In genomic region chrX:19991350-19991718, GRCh38 we compare ENCODE assay signal across 8 cellular contexts. TPM values are rescaled to one million over a fixed set of nuclear protein-coding genes. Genes with fewer than 3 reads are reported as not detected.
DNase-seq lines count a peak whose midpoint lies in the region; ATAC-seq and TF ChIP-seq lines count a peak whose summit lies in the region.

No MANE protein-coding gene starts in this region.

- peaks cover 0 to 15% of the 10 kb centered on the region in 2 donors for H3K27me3 Mint-ChIP-seq in T-cell
- H3K27me3 Mint-ChIP-seq in stimulated activated naive B cell treated with anti-CD40 and anti-IgM and Interleukin-4, amounts not matched to agents 10 μg/mL and 1 μg/mL and 100 μg/mL, for 72 hours: peaks cover 0 to 4% of the 10 kb centered on the region in 2 donors

- H3K9me3 Mint-ChIP-seq in T-cell: no peaks in the 10 kb centered on the region
- H3K9me3 Mint-ChIP-seq in stimulated activated naive B cell treated with anti-CD40 and anti-IgM and Interleukin-4, amounts not matched to agents 10 μg/mL and 1 μg/mL and 100 μg/mL, for 72 hours: peaks cover 0 to 4% of the 10 kb centered on the region in 2 donors

- POLR2A ChIA-PET in T-cell (lab: Charles Lee): no interaction called here

- no peaks in the 10 kb centered on the region for H3K9me3 ChIP-seq in esophagus squamous epithelium

- no peaks in the 10 kb centered on the region for H3K36me3 ChIP-seq in esophagus squamous epithelium

- H3K4me1 ChIP-seq in esophagus squamous epithelium: peaks cover 0 to 11% (median 0%) of the 10 kb centered on the region in 3 donors

- DNase-seq in NCI-H1092 treated with DMSO at 0.1 percent for 48 hours (lab: John Stamatoyannopoulos, UW): peak; percentile 52
- no peak for DNase-seq in NCI-H1092 (lab: John Stamatoyannopoulos, UW)
- DNase-seq in T-cell: peak in 8 of 34 experiments; percentile 0 to 23 (median 4)
- DNase-seq in esophagus squamous epithelium (lab: John Stamatoyannopoulos, UW): no peak
- DNase-seq in stimulated activated naive B cell treated with anti-CD40 and anti-IgM and Interleukin-4, amounts not matched to agents 10 μg/mL and 1 μg/mL and 100 μg/mL, for 72 hours: no peak
- no peak for DNase-seq in COLO668 (lab: John Stamatoyannopoulos, UW; ENCODE audit: unreplicated experiment)
- no peak for DNase-seq in pons (ENCODE audit: low spot score)
- DNase-seq in NCI-H1417 (lab: John Stamatoyannopoulos, UW): no peak

- peak overlapping the region; percentile 64 to 94 (median 80) for H3K27ac ChIP-seq in esophagus squamous epithelium

- peak overlapping the region; percentile 66 to 80 (median 71) for H3K4me3 ChIP-seq in esophagus squamous epithelium

- WGBS in esophagus squamous epithelium, 2 donors: 37 to 63% methylated on average over 5 to 6 of the region's 6 CpGs

- peak overlapping the region; percentile 79 to 92 (median 87) for H3K4me3 Mint-ChIP-seq in T-cell
- peak overlapping the region; percentile 84 to 91 for H3K4me3 Mint-ChIP-seq in stimulated activated naive B cell treated with anti-CD40 and anti-IgM and Interleukin-4, amounts not matched to agents 10 μg/mL and 1 μg/mL and 100 μg/mL, for 72 hours

- ATAC-seq in T-cell (replicated peaks in 1 of 4): peak in 2 of 4 experiments; percentile 4 to 26
- ATAC-seq in stimulated activated naive B cell treated with anti-CD40 and anti-IgM and Interleukin-4, amounts not matched to agents 10 μg/mL and 1 μg/mL and 100 μg/mL, for 72 hours (replicated peaks): no peak

- no peak for TF ChIP-seq CTCF in esophagus squamous epithelium (IDR thresholded peaks at IDR 0.05)

- no peaks in the 10 kb centered on the region for H3K27me3 ChIP-seq in esophagus squamous epithelium

- CTCF ChIA-PET in T-cell (lab: Charles Lee): no interaction called here

- H3K27ac Mint-ChIP-seq in T-cell: peak overlapping the region; percentile 90 to 94
- peak overlapping the region; percentile 91 for H3K27ac Mint-ChIP-seq in stimulated activated naive B cell treated with anti-CD40 and anti-IgM and Interleukin-4, amounts not matched to agents 10 μg/mL and 1 μg/mL and 100 μg/mL, for 72 hours

- intact Hi-C loops in esophagus squamous epithelium (cut with DNase I): no loop called here

- peaks cover 15 to 25% (median 22%) of the 10 kb centered on the region in 3 donors for H3K4me1 Mint-ChIP-seq in T-cell
- peaks cover 13 to 14% of the 10 kb centered on the region in 2 donors for H3K4me1 Mint-ChIP-seq in stimulated activated naive B cell treated with anti-CD40 and anti-IgM and Interleukin-4, amounts not matched to agents 10 μg/mL and 1 μg/mL and 100 μg/mL, for 72 hours

- no peak for TF ChIP-seq POLR2A in esophagus squamous epithelium (IDR thresholded peaks at IDR 0.05)

- no peaks in the 10 kb centered on the region for H3K36me3 Mint-ChIP-seq in T-cell
- H3K36me3 Mint-ChIP-seq in stimulated activated naive B cell treated with anti-CD40 and anti-IgM and Interleukin-4, amounts not matched to agents 10 μg/mL and 1 μg/mL and 100 μg/mL, for 72 hours: peaks cover 0 to 7% of the 10 kb centered on the region in 2 donors

RNA-seq across cellular contexts. Expression of gene BCLAF3, which starts 0.5 kb away (rescaled TPM):
- total RNA-seq in T-cell (10 to 100 TPM in 2 of 5 donors, 1 to 10 TPM in 3; 9.1 to 13.6 (median 10.0) TPM), esophagus squamous epithelium (1 to 10 TPM; 3.5 to 7.1 (median 5.5) TPM)
